1 cellular context compared by ENCODE assay signal in the genomic region with DNA sequence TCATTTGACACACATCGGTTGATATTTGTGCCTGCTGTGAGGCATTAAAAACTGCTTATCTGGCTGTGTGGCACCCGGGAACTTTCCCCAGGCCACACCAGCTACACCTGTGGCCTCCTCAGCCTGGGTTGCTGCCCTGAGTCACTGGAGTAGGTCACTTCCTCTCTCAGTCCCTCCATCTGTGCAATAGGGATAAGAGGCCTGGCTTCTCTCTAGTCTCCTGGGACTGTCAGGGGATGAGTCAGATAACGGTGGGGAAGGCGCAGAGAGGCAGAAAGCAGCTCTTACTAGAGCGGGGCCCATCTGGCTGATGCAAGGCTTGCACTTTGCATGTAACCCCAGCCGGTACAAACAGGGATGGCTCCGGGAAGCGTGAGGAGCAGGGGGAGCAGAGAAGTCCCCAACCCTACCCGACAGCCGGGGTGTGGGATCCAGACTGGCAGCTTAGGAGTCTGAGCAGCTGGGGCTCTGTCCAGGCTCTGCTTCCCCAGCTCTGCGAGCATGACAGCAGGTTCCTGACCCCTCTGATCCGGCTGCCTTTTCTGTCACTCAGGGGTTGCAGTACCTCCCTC.
A peak's percentile ranks its signal among the peaks of the same experiment; 100 is the strongest.
TF ChIP-seq lines count a peak whose summit lies in the region.

No MANE protein-coding gene starts in this region.

TF ChIP-seq in HepG2, 621 proteins besides CTCF, POLR2A, EP300 and RAD21 (continued from another document and continues in another):
- TF ChIP-seq, protein P1, sequence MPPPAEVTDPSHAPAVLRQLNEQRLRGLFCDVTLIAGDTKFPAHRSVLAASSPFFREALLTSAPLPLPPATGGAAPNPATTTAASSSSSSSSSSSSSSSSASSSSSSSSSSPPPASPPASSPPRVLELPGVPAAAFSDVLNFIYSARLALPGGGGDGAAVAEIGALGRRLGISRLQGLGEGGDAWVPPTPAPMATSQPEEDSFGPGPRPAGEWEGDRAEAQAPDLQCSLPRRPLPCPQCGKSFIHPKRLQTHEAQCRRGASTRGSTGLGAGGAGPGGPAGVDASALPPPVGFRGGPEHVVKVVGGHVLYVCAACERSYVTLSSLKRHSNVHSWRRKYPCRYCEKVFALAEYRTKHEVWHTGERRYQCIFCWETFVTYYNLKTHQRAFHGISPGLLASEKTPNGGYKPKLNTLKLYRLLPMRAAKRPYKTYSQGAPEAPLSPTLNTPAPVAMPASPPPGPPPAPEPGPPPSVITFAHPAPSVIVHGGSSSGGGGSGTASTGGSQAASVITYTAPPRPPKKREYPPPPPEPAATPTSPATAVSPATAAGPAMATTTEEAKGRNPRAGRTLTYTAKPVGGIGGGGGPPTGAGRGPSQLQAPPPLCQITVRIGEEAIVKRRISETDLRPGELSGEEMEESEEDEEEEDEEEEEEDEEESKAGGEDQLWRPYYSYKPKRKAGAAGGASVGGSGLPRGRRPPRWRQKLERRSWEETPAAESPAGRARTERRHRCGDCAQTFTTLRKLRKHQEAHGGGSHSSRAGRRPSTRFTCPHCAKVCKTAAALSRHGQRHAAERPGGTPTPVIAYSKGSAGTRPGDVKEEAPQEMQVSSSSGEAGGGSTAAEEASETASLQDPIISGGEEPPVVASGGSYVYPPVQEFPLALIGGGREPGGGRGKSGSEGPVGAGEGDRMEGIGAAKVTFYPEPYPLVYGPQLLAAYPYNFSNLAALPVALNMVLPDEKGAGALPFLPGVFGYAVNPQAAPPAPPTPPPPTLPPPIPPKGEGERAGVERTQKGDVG (CRISPR knock-in tag; IDR thresholded peaks at IDR 0.05; ENCODE audit: borderline replicate concordance) = no peak; the same call in 1 of the 2 replicates
- TF ChIP-seq ZNF256 (CRISPR knock-in tag; conservative IDR thresholded peaks at IDR 0.05) (no peak), ZNF432 (CRISPR knock-in tag; IDR thresholded peaks at IDR 0.05; ENCODE audit: borderline replicate concordance) (no peak), POLR2AphosphoS2 (IDR thresholded peaks at IDR 0.05; ENCODE audit: low read depth, low read length) (0 out of 2 replicates have a peak, but pooled peaks have one; percentile 79), ZNF777 (CRISPR knock-in tag; IDR thresholded peaks at IDR 0.05) (no peak), EED (CRISPR knock-in tag; IDR thresholded peaks at IDR 0.05) (peak; percentile 42; the same call in 1 of the 2 replicates), HES4 (CRISPR knock-in tag; IDR thresholded peaks at IDR 0.05; ENCODE audit: borderline replicate concordance) (0 out of 2 replicates have a peak, but pooled peaks have one; percentile 33), GABPA (IDR thresholded peaks at IDR 0.05; ENCODE audit: low read depth, low read length) (no peak), GABPA (CRISPR knock-in tag; IDR thresholded peaks at IDR 0.05; ENCODE audit: low read depth) (peak; percentile 74), SRF (IDR thresholded peaks at IDR 0.05; ENCODE audit: low read depth, low read length) (no peak), ZNF460 (CRISPR knock-in tag; IDR thresholded peaks at IDR 0.05; ENCODE audit: borderline replicate concordance) (no peak), FOXJ3 (CRISPR knock-in tag; IDR thresholded peaks at IDR 0.05; ENCODE audit: borderline replicate concordance) (peak; percentile 40; the same call in 1 of the 2 replicates), ZNF350 (CRISPR knock-in tag; IDR thresholded peaks at IDR 0.05; ENCODE audit: borderline replicate concordance, low read depth) (peak; percentile 64; the same call in 1 of the 2 replicates), ZNF709 (CRISPR knock-in tag; IDR thresholded peaks at IDR 0.05) (no peak), ETV6 (CRISPR knock-in tag; conservative IDR thresholded peaks at IDR 0.05) (no peak; the same call in 1 of the 2 replicates), ZNF616 (CRISPR knock-in tag; IDR thresholded peaks at IDR 0.05; ENCODE audit: low read depth) (no peak), ZNF703 (CRISPR knock-in tag; IDR thresholded peaks at IDR 0.05; ENCODE audit: borderline replicate concordance) (no peak), HNRNPLL (IDR thresholded peaks at IDR 0.05; ENCODE audit: low read depth, low read length, poor library complexity, severe bottlenecking) (no peak), SMAD1 (CRISPR knock-in tag; IDR thresholded peaks at IDR 0.05; ENCODE audit: borderline replicate concordance, low read depth) (no peak; the same call in 1 of the 2 replicates), RXRB (CRISPR knock-in tag; IDR thresholded peaks at IDR 0.05; ENCODE audit: borderline replicate concordance) (peak; percentile 59; the same call in 1 of the 2 replicates), ZNF230 (CRISPR knock-in tag; IDR thresholded peaks at IDR 0.05) (no peak; the same call in 1 of the 2 replicates), HOXA7 (CRISPR knock-in tag; IDR thresholded peaks at IDR 0.05) (no peak), ZSCAN31 (CRISPR knock-in tag; IDR thresholded peaks at IDR 0.05; ENCODE audit: low read depth) (no peak), CCAR2 (optimal IDR thresholded peaks at IDR 0.05; ENCODE audit: low read depth, low read length) (no peak)
- TF ChIP-seq, protein P2, sequence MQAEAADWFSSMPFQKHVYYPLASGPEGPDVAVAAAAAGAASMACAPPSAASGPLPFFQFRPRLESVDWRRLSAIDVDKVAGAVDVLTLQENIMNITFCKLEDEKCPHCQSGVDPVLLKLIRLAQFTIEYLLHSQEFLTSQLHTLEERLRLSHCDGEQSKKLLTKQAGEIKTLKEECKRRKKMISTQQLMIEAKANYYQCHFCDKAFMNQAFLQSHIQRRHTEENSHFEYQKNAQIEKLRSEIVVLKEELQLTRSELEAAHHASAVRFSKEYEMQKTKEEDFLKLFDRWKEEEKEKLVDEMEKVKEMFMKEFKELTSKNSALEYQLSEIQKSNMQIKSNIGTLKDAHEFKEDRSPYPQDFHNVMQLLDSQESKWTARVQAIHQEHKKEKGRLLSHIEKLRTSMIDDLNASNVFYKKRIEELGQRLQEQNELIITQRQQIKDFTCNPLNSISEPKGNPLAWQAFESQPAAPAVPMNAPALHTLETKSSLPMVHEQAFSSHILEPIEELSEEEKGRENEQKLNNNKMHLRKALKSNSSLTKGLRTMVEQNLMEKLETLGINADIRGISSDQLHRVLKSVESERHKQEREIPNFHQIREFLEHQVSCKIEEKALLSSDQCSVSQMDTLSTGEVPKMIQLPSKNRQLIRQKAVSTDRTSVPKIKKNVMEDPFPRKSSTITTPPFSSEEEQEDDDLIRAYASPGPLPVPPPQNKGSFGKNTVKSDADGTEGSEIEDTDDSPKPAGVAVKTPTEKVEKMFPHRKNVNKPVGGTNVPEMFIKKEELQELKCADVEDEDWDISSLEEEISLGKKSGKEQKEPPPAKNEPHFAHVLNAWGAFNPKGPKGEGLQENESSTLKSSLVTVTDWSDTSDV (CRISPR knock-in tag; IDR thresholded peaks at IDR 0.05) = no peak
- TF ChIP-seq, protein P3, sequence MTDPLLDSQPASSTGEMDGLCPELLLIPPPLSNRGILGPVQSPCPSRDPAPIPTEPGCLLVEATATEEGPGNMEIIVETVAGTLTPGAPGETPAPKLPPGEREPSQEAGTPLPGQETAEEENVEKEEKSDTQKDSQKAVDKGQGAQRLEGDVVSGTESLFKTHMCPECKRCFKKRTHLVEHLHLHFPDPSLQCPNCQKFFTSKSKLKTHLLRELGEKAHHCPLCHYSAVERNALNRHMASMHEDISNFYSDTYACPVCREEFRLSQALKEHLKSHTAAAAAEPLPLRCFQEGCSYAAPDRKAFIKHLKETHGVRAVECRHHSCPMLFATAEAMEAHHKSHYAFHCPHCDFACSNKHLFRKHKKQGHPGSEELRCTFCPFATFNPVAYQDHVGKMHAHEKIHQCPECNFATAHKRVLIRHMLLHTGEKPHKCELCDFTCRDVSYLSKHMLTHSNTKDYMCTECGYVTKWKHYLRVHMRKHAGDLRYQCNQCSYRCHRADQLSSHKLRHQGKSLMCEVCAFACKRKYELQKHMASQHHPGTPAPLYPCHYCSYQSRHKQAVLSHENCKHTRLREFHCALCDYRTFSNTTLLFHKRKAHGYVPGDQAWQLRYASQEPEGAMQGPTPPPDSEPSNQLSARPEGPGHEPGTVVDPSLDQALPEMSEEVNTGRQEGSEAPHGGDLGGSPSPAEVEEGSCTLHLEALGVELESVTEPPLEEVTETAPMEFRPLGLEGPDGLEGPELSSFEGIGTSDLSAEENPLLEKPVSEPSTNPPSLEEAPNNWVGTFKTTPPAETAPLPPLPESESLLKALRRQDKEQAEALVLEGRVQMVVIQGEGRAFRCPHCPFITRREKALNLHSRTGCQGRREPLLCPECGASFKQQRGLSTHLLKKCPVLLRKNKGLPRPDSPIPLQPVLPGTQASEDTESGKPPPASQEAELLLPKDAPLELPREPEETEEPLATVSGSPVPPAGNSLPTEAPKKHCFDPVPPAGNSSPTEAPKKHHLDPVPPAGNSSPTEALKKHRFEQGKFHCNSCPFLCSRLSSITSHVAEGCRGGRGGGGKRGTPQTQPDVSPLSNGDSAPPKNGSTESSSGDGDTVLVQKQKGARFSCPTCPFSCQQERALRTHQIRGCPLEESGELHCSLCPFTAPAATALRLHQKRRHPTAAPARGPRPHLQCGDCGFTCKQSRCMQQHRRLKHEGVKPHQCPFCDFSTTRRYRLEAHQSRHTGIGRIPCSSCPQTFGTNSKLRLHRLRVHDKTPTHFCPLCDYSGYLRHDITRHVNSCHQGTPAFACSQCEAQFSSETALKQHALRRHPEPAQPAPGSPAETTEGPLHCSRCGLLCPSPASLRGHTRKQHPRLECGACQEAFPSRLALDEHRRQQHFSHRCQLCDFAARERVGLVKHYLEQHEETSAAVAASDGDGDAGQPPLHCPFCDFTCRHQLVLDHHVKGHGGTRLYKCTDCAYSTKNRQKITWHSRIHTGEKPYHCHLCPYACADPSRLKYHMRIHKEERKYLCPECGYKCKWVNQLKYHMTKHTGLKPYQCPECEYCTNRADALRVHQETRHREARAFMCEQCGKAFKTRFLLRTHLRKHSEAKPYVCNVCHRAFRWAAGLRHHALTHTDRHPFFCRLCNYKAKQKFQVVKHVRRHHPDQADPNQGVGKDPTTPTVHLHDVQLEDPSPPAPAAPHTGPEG (CRISPR knock-in tag; IDR thresholded peaks at IDR 0.05) = no peak
- TF ChIP-seq, protein P4, sequence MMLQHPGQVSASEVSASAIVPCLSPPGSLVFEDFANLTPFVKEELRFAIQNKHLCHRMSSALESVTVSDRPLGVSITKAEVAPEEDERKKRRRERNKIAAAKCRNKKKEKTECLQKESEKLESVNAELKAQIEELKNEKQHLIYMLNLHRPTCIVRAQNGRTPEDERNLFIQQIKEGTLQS (CRISPR knock-in tag; IDR thresholded peaks at IDR 0.05) = peak; percentile 82
- TF ChIP-seq, protein P5, sequence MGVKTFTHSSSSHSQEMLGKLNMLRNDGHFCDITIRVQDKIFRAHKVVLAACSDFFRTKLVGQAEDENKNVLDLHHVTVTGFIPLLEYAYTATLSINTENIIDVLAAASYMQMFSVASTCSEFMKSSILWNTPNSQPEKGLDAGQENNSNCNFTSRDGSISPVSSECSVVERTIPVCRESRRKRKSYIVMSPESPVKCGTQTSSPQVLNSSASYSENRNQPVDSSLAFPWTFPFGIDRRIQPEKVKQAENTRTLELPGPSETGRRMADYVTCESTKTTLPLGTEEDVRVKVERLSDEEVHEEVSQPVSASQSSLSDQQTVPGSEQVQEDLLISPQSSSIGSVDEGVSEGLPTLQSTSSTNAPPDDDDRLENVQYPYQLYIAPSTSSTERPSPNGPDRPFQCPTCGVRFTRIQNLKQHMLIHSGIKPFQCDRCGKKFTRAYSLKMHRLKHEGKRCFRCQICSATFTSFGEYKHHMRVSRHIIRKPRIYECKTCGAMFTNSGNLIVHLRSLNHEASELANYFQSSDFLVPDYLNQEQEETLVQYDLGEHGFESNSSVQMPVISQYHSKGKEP (CRISPR knock-in tag; IDR thresholded peaks at IDR 0.05) = no peak
- TF ChIP-seq, protein P6, sequence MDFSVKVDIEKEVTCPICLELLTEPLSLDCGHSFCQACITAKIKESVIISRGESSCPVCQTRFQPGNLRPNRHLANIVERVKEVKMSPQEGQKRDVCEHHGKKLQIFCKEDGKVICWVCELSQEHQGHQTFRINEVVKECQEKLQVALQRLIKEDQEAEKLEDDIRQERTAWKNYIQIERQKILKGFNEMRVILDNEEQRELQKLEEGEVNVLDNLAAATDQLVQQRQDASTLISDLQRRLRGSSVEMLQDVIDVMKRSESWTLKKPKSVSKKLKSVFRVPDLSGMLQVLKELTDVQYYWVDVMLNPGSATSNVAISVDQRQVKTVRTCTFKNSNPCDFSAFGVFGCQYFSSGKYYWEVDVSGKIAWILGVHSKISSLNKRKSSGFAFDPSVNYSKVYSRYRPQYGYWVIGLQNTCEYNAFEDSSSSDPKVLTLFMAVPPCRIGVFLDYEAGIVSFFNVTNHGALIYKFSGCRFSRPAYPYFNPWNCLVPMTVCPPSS (IDR thresholded peaks at IDR 0.05) = no peak
- TF ChIP-seq, protein P7, sequence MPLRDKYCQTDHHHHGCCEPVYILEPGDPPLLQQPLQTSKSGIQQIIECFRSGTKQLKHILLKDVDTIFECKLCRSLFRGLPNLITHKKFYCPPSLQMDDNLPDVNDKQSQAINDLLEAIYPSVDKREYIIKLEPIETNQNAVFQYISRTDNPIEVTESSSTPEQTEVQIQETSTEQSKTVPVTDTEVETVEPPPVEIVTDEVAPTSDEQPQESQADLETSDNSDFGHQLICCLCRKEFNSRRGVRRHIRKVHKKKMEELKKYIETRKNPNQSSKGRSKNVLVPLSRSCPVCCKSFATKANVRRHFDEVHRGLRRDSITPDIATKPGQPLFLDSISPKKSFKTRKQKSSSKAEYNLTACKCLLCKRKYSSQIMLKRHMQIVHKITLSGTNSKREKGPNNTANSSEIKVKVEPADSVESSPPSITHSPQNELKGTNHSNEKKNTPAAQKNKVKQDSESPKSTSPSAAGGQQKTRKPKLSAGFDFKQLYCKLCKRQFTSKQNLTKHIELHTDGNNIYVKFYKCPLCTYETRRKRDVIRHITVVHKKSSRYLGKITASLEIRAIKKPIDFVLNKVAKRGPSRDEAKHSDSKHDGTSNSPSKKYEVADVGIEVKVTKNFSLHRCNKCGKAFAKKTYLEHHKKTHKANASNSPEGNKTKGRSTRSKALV (CRISPR knock-in tag; IDR thresholded peaks at IDR 0.05) = 0 out of 2 replicates have a peak, but pooled peaks have one; percentile 35
- TF ChIP-seq, protein P8, sequence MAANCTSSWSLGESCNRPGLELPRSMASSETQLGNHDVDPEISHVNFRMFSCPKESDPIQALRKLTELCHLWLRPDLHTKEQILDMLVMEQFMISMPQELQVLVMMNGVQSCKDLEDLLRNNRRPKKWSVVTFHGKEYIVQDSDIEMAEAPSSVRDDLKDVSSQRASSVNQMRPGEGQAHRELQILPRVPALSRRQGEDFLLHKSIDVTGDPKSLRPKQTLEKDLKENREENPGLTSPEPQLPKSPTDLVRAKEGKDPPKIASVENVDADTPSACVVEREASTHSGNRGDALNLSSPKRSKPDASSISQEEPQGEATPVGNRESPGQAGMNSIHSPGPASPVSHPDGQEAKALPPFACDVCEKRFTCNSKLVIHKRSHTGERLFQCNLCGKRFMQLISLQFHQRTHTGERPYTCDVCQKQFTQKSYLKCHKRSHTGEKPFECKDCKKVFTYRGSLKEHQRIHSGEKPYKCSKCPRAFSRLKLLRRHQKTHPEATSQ (CRISPR knock-in tag; IDR thresholded peaks at IDR 0.05; ENCODE audit: borderline replicate concordance) = no peak
- TF ChIP-seq, protein P9, sequence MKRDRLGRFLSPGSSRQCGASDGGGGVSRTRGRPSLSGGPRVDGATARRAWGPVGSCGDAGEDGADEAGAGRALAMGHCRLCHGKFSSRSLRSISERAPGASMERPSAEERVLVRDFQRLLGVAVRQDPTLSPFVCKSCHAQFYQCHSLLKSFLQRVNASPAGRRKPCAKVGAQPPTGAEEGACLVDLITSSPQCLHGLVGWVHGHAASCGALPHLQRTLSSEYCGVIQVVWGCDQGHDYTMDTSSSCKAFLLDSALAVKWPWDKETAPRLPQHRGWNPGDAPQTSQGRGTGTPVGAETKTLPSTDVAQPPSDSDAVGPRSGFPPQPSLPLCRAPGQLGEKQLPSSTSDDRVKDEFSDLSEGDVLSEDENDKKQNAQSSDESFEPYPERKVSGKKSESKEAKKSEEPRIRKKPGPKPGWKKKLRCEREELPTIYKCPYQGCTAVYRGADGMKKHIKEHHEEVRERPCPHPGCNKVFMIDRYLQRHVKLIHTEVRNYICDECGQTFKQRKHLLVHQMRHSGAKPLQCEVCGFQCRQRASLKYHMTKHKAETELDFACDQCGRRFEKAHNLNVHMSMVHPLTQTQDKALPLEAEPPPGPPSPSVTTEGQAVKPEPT (CRISPR knock-in tag; IDR thresholded peaks at IDR 0.05; ENCODE audit: low read depth) = no peak
